In genomic region chr12:89217472-89217871, GRCh38 we compare ENCODE assay signal across 16 cellular contexts.
A peak's percentile ranks its signal among the peaks of the same experiment; 100 is the strongest.
DNase-seq lines count a peak whose midpoint lies in the region; ATAC-seq and TF ChIP-seq lines count a peak whose summit lies in the region.
"Had no signal": no experiment of that assay in that cellular context is flagged by ENCODE, and none has a peak within 500 bp of the region (broad histone marks: within the 10 kb centered on the region; RNA-seq: fewer than 3 reads in every experiment).

No MANE protein-coding gene starts in this region.

- H3K23ac ChIP-seq in mesendoderm (ENCODE audit: low read length), result no peak overlapping the region

- no peak overlapping the region for H3K4me3 ChIP-seq in PC-9
- no peak overlapping the region for H3K4me3 ChIP-seq in epithelial cell of esophagus (ENCODE audit: low read length)
- H3K4me3 ChIP-seq in mesendoderm (ENCODE audit: low read length), result no peak overlapping the region
- H3K4me3 ChIP-seq in skeletal muscle cell (ENCODE audit: low read depth, low read length), result no peak overlapping the region
- no peak overlapping the region for H3K4me3 ChIP-seq in colonic mucosa

- H3F3A ChIP-seq in PC-9 (ENCODE audit: insufficient read depth, low read depth), result peaks cover 32% of the 10 kb centered on the region

- H3K79me1 ChIP-seq in mesendoderm (ENCODE audit: low read length), result no peaks in the 10 kb centered on the region

- H3K9me3 ChIP-seq in PC-9 (ENCODE audit: insufficient read depth, low read depth) (no peaks in the 10 kb centered on the region; the same call in 1 of the 2 replicates), colonic mucosa (no peaks in the 10 kb centered on the region)

- H3K56ac ChIP-seq in mesendoderm (ENCODE audit: low read length), result no peak overlapping the region

- TF ChIP-seq CTCF in PC-9 (conservative IDR thresholded peaks at IDR 0.05) (no peak), epithelial cell of esophagus (IDR thresholded peaks at IDR 0.05; ENCODE audit: insufficient read depth, low read depth, low read length, missing control alignments) (no peak), colonic mucosa (IDR thresholded peaks at IDR 0.05) (no peak)

- H2BK120ac ChIP-seq in mesendoderm (ENCODE audit: low read depth, low read length), result no peak overlapping the region

- H3K27ac ChIP-seq in PC-9, result peak overlapping the region; percentile 74
- H3K27ac ChIP-seq in mesendoderm (ENCODE audit: low read depth, low read length), result no peak overlapping the region
- no peak overlapping the region for H3K27ac ChIP-seq in colonic mucosa

- H3K9ac ChIP-seq in mesendoderm (ENCODE audit: low read length) (no peak overlapping the region), colonic mucosa (ENCODE audit: low read depth in 2 of 2, low read length in 2 of 2) (no peak overlapping the region)

- peaks cover 36% of the 10 kb centered on the region for H3K4me1 ChIP-seq in PC-9 (replicated peaks; ENCODE audit: insufficient read depth)
- H3K4me1 ChIP-seq in mesendoderm (ENCODE audit: control insufficient read depth, low read depth, low read length), result no peaks in the 10 kb centered on the region
- no peaks in the 10 kb centered on the region for H3K4me1 ChIP-seq in colonic mucosa

- peak overlapping the region; percentile 36; the same call in 1 of the 2 replicates for H2AFZ ChIP-seq in PC-9

- no peak overlapping the region for H2AK5ac ChIP-seq in mesendoderm (ENCODE audit: low read length)

- H4K5ac ChIP-seq in mesendoderm (ENCODE audit: low read length), result no peak overlapping the region

- POLR2A ChIA-PET in PC-9 (lab: Charles Lee; ENCODE audit: unreplicated experiment), result no interaction called here

- H4K8ac ChIP-seq in mesendoderm (ENCODE audit: low read depth, low read length), result no peak overlapping the region

- no peak overlapping the region for H2BK15ac ChIP-seq in mesendoderm (replicated peaks; ENCODE audit: low read depth)

- WGBS in mesendoderm (ENCODE audit: extremely low coverage, insufficient coverage, low lambda C conversion rate), result no CpG with 5 or more reads among the region's 2 CpGs

- no peaks in the 10 kb centered on the region for H3K79me2 ChIP-seq in PC-9 (ENCODE audit: low read depth)
- H3K79me2 ChIP-seq in mesendoderm (ENCODE audit: control insufficient read depth, insufficient read depth, low read length), result no peaks in the 10 kb centered on the region

- H3K4me2 ChIP-seq in PC-9, result peak overlapping the region; percentile 61
- H3K4me2 ChIP-seq in mesendoderm (ENCODE audit: low read length), result no peak overlapping the region

- intact Hi-C loops in PC-9 (cut with micrococcal nuclease; ENCODE audit: unreplicated experiment), result no loop called here
- intact Hi-C loops in colonic mucosa (cut with DNase I), result no loop called here

- no peaks in the 10 kb centered on the region for H3K9me2 ChIP-seq in PC-9 (ENCODE audit: insufficient read depth)

- H3K36me3 ChIP-seq in PC-9 (ENCODE audit: low read depth) (no peaks in the 10 kb centered on the region), mesendoderm (ENCODE audit: control insufficient read depth, insufficient read depth, low read length) (no peaks in the 10 kb centered on the region), colonic mucosa (no peaks in the 10 kb centered on the region)

- H3K4ac ChIP-seq in mesendoderm (ENCODE audit: low read depth, low read length), result no peak overlapping the region

- H3K27me3 ChIP-seq in PC-9 (ENCODE audit: insufficient read depth, low read depth), result no peaks in the 10 kb centered on the region
- H3K27me3 ChIP-seq in mesendoderm (ENCODE audit: insufficient read depth, low read length, poor library complexity), result no peaks in the 10 kb centered on the region
- no peaks in the 10 kb centered on the region for H3K27me3 ChIP-seq in colonic mucosa

- no peak overlapping the region for H2BK5ac ChIP-seq in mesendoderm (ENCODE audit: low read length)

- peak overlapping the region; percentile 5 for H3K18ac ChIP-seq in mesendoderm (ENCODE audit: low read length)

- DNase-seq in PC-9, result peak in 1 of 2 experiments; percentile 58
- peak; percentile 69 for DNase-seq in epithelial cell of esophagus (ENCODE audit: low read depth)
- DNase-seq in mesendoderm, result no peak
- DNase-seq in skeletal muscle cell (ENCODE audit: low read depth), result peak; percentile 45
- no peak for DNase-seq in colonic mucosa
- DNase-seq in LoVo (ENCODE audit: low spot score), result no peak
- DNase-seq: DMS79 treated with DMSO at 0.1 percent for 48 hours, H7, HFFc6, Kasumi-1, NCI-H1105, NCI-H2081 treated with DMSO at 0.1 percent for 48 hours, SIG-M5 had no signal

- ATAC-seq in HG03571 (IDR thresholded peaks at IDR 0.05; ENCODE audit: unreplicated experiment) (no peak), HG03442 (IDR thresholded peaks at IDR 0.05; ENCODE audit: unreplicated experiment) (no peak)
- ATAC-seq: SK-N-SH treated with all-trans-retinoic acid at 6 μM for 48 hours had no signal

- BruUV-seq in PC-9 (replicated peaks; lab: Mats Ljungman, UMichigan), result no TSS peak

- H4K20me1 ChIP-seq in PC-9 (ENCODE audit: insufficient read depth), result no peaks in the 10 kb centered on the region

- CTCF ChIA-PET in PC-9 (lab: Charles Lee), result no interaction called here

Comparison
In these comparisons a context has a peak if more than half of its experiments do, and no peak if none do; other contexts are left out.
1. DNase-seq: peak in epithelial cell of esophagus (single experiment) and skeletal muscle cell (single experiment); none in mesendoderm (single experiment), colonic mucosa (single experiment) and LoVo (single experiment).